ENCODE assay signal across 1 cellular context in the genomic region with DNA sequence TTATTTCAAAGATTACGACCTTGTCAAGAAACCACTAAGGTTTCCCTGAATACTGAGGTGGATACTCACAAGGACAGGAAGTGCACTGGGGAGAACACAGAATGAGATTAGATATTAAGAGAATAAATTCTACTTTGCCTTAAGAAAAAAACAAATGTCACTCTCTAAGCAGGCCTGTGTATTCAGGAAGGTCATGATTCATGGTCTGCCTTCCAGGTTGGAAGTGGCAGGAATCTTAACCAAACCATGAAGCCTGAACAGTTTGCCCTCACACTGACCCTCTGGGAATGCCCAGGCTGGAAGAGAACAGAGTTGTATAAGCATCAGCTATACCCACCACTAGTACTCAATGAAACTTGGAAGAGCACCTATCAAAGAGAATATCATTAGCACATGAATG.
TF ChIP-seq lines count a peak whose summit lies in the region.

No MANE protein-coding gene starts in this region.

TF ChIP-seq in GM23338, 12 proteins besides CTCF, POLR2A, EP300 and RAD21 (continued from another document):
- TF ChIP-seq, protein P1, sequence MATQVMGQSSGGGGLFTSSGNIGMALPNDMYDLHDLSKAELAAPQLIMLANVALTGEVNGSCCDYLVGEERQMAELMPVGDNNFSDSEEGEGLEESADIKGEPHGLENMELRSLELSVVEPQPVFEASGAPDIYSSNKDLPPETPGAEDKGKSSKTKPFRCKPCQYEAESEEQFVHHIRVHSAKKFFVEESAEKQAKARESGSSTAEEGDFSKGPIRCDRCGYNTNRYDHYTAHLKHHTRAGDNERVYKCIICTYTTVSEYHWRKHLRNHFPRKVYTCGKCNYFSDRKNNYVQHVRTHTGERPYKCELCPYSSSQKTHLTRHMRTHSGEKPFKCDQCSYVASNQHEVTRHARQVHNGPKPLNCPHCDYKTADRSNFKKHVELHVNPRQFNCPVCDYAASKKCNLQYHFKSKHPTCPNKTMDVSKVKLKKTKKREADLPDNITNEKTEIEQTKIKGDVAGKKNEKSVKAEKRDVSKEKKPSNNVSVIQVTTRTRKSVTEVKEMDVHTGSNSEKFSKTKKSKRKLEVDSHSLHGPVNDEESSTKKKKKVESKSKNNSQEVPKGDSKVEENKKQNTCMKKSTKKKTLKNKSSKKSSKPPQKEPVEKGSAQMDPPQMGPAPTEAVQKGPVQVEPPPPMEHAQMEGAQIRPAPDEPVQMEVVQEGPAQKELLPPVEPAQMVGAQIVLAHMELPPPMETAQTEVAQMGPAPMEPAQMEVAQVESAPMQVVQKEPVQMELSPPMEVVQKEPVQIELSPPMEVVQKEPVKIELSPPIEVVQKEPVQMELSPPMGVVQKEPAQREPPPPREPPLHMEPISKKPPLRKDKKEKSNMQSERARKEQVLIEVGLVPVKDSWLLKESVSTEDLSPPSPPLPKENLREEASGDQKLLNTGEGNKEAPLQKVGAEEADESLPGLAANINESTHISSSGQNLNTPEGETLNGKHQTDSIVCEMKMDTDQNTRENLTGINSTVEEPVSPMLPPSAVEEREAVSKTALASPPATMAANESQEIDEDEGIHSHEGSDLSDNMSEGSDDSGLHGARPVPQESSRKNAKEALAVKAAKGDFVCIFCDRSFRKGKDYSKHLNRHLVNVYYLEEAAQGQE (IDR thresholded peaks at IDR 0.05; ENCODE audit: unreplicated experiment): no peak
- TF ChIP-seq ZNF331 (CRISPR knock-in tag; IDR thresholded peaks at IDR 0.05; ENCODE audit: low read depth): no peak
- TF ChIP-seq NANOG (IDR thresholded peaks at IDR 0.05; ENCODE audit: borderline replicate concordance): no peak
- TF ChIP-seq JUNB (IDR thresholded peaks at IDR 0.05; ENCODE audit: unreplicated experiment): no peak
- TF ChIP-seq POLR2AphosphoS5 (IDR thresholded peaks at IDR 0.05; ENCODE audit: low read depth): no peak
- no peak for TF ChIP-seq ETS1 (IDR thresholded peaks at IDR 0.05)
